In the genomic region with DNA sequence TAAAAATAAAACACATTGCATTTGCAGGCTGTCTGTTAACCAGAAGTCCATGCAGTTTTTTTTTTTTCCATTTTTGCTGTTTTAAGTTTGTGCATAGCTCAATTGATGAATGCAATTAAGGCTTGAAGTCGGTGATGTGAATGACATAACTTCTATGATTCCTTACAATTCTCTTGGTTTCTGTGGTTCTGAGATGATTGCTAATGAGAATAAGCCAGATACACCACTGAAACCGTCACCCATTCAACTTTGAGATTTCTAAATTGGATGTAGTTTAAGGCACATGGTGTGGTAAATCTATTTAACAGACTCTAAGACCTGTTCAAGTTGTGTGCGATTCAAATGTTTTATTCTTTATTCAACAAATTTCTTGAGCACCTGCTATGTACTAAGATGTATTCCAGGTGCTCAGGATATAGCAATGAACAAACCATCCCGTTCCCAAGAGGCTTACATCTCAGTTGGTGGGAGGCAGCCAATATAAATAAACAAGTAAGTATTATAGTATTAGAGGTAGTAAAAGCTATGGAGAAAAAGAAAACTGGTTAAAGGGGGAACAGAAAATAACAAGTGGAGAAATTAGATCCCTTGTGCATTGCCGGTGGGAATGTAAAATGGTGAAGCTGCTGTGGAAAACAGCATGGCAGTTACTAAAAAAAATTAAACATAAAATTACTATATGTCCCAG, we compare ENCODE assay signal across 19 cellular contexts. TPM values are rescaled to one million over a fixed set of nuclear protein-coding genes. Genes with fewer than 3 reads are reported as not detected.
A peak's percentile ranks its signal among the peaks of the same experiment; 100 is the strongest.
DNase-seq lines count a peak whose midpoint lies in the region; ATAC-seq, FAIRE-seq and TF ChIP-seq lines count a peak whose summit lies in the region.
"Had no signal": no experiment of that assay in that cellular context is flagged by ENCODE, and none has a peak within 500 bp of the region (broad histone marks: within the 10 kb centered on the region; RNA-seq: fewer than 3 reads in every experiment).

No MANE protein-coding gene starts in this region.

- H3K4me2 ChIP-seq in Loucy (ENCODE audit: low read depth, low read length, poor library complexity, severe bottlenecking), result peak overlapping the region; percentile 88
- peak overlapping the region; percentile 91; the same call in 1 of the 2 replicates for H3K4me2 ChIP-seq in GM12878 (ENCODE audit: control insufficient read depth, insufficient read depth)

- H3K27ac ChIP-seq in GM12878 (ENCODE audit: control insufficient read depth, insufficient read depth) (no peak overlapping the region), kidney (ENCODE audit: low read depth in 2 of 2, low read length in 2 of 2) (no peak overlapping the region)
- H3K27ac ChIP-seq: BLaER1 treated with 17β-estradiol and CSF1 and Interleukin-3, amounts not matched to agents 10 nM and 100 nM had no signal

- peaks cover 41% of the 10 kb centered on the region for H3K4me1 ChIP-seq in Loucy (ENCODE audit: insufficient read depth, low read length, poor library complexity, severe bottlenecking)
- peaks cover 14% of the 10 kb centered on the region for H3K4me1 ChIP-seq in GM12878 (ENCODE audit: control insufficient read depth, insufficient read depth, low read length)
- peaks cover 0 to 10% of the 10 kb centered on the region in 2 donors for H3K4me1 ChIP-seq in kidney (ENCODE audit: control insufficient read depth in 1 of 2, insufficient read depth in 1 of 2, low read depth in 1 of 2, low read length in 2 of 2)

- no peak for TF ChIP-seq CTCF in Loucy (conservative IDR thresholded peaks at IDR 0.05; ENCODE audit: low read length)
- no peak for TF ChIP-seq CTCF in GM12878 (IDR thresholded peaks at IDR 0.05 in 2 of 3, conservative IDR thresholded peaks at IDR 0.05 in 1 of 3; ENCODE audit: control insufficient read depth in 2 of 3, extremely low read depth in 1 of 3, insufficient read depth in 1 of 3, low read depth in 3 of 3, low read length in 3 of 3)
- TF ChIP-seq CTCF in nephron progenitor cell (IDR thresholded peaks at IDR 0.05), result no peak
- no peak for TF ChIP-seq CTCF in kidney (IDR thresholded peaks at IDR 0.05; ENCODE audit: borderline replicate concordance, extremely low read depth, insufficient read depth)

- DNase-seq in activated T-cell treated with anti-CD3 and anti-CD28 coated beads, Interleukin-2, amount 50 U/mL, for 4 hours, result no peak
- no peak for DNase-seq in activated T-cell treated with anti-CD3 and anti-CD28 coated beads for 4 hours
- no peak for DNase-seq in GM12878 (ENCODE audit: low read depth, low spot score)
- DNase-seq in nephron progenitor cell, result no peak
- DNase-seq in kidney, result no peak
- no peak for DNase-seq in NCI-H1092 treated with DMSO at 0.1 percent for 48 hours (lab: John Stamatoyannopoulos, UW)
- DNase-seq: 8988T, GF-D8, Karpas-422, MM.1S, NCI-H1105, NCI-H1694, NCI-H510A treated with DMSO at 0.1 percent for 48 hours had no signal

- CTCF ChIA-PET in GM12878 (lab: Yijun Ruan, JAX), result interaction anchor here (0.6 to 5.5 kb wide), 3 partner anchors 9 to 136 kb away, joined by 3 to 52 read pairs (median 3); no protein-coding TSS in a partner anchor

- H3K27me3 ChIP-seq in Loucy (ENCODE audit: insufficient read depth, low read length, poor library complexity, severe bottlenecking), result no peaks in the 10 kb centered on the region
- no peaks in the 10 kb centered on the region for H3K27me3 ChIP-seq in GM12878 (replicated peaks in 1 of 2; ENCODE audit: control insufficient read depth in 2 of 2, insufficient read depth in 2 of 2, low read length in 1 of 2)
- H3K27me3 ChIP-seq: BLaER1 treated with 17β-estradiol and CSF1 and Interleukin-3, amounts not matched to agents 10 nM and 100 nM had no signal

- H3K36me3 ChIP-seq in Loucy (ENCODE audit: insufficient read depth, low read length) (peaks cover 3% of the 10 kb centered on the region; the same call in 1 of the 2 replicates), GM12878 (ENCODE audit: control insufficient read depth in 2 of 2, insufficient read depth in 2 of 2, low read length in 1 of 2) (peaks cover 3 to 5% of the 10 kb centered on the region in 2 experiments), kidney (ENCODE audit: control insufficient read depth in 1 of 2, insufficient read depth in 2 of 2, low read length in 2 of 2) (no peaks in the 10 kb centered on the region)

- WGBS in GM12878 (ENCODE audit: insufficient coverage, insufficient replicate concordance, low lambda C conversion rate, missing lambda C conversion rate), result 57% methylated on average over 5 of the region's 5 CpGs

- no peak for TF ChIP-seq EP300 in GM12878 (IDR thresholded peaks at IDR 0.05; ENCODE audit: borderline replicate concordance in 1 of 2, control insufficient read depth in 1 of 2, low read depth in 2 of 2, low read length in 2 of 2)

- H3K27me3 Mint-ChIP-seq in activated T-cell treated with anti-CD3 and anti-CD28 coated beads, Interleukin-2, amount 50 U/mL, for 4 hours (ENCODE audit: low read depth), result no peaks in the 10 kb centered on the region
- no peaks in the 10 kb centered on the region for H3K27me3 Mint-ChIP-seq in nephron progenitor cell (ENCODE audit: low read depth, poor library complexity)

- peaks cover 28% of the 10 kb centered on the region for H3K36me3 Mint-ChIP-seq in activated T-cell treated with anti-CD3 and anti-CD28 coated beads, Interleukin-2, amount 50 U/mL, for 4 hours (ENCODE audit: insufficient read depth)
- H3K36me3 Mint-ChIP-seq in nephron progenitor cell (ENCODE audit: low read depth), result peaks cover 64% of the 10 kb centered on the region

- ATAC-seq in activated T-cell treated with anti-CD3 and anti-CD28 coated beads, Interleukin-2, amount 50 U/mL, for 4 hours, result no peak
- no peak for ATAC-seq in GM12878
- ATAC-seq in HG03039 (IDR thresholded peaks at IDR 0.05; ENCODE audit: unreplicated experiment), result no peak
- ATAC-seq: Panc1 had no signal

- no peak for FAIRE-seq in GM12878 (lab: Jason Lieb, UNC)
- FAIRE-seq in kidney (lab: Jason Lieb, UNC), result no peak
- FAIRE-seq: GM12892, H1 had no signal

- RAD21 ChIA-PET in GM12878 (lab: Charles Lee; ENCODE audit: unreplicated experiment), result interaction anchor here (0.7 to 6.1 kb wide), 2 partner anchors 10 to 70 kb away, joined by 3 to 128 read pairs; no protein-coding TSS in a partner anchor

- H3K9me3 ChIP-seq in Loucy (ENCODE audit: insufficient read depth, low read depth, low read length), result no peaks in the 10 kb centered on the region
- H3K9me3 ChIP-seq in GM12878 (replicated peaks; ENCODE audit: control insufficient read depth, insufficient read depth, low read length), result no peaks in the 10 kb centered on the region
- no peaks in the 10 kb centered on the region for H3K9me3 ChIP-seq in kidney (ENCODE audit: control insufficient read depth in 1 of 2, low read length in 2 of 2)
- H3K9me3 ChIP-seq: BLaER1 treated with 17β-estradiol and CSF1 and Interleukin-3, amounts not matched to agents 10 nM and 100 nM had no signal

- H3K9me2 ChIP-seq in Loucy (replicated peaks; ENCODE audit: low read depth, low read length), result no peaks in the 10 kb centered on the region

- POLR2A ChIA-PET in GM12878 (lab: Charles Lee), result interaction anchor here (7.7 kb wide), 1 partner anchor 10 kb away, joined by 132 read pairs; no protein-coding TSS in a partner anchor

- H2AFZ ChIP-seq in Loucy (ENCODE audit: low read length) (no peak overlapping the region), GM12878 (ENCODE audit: control insufficient read depth, low read depth, low read length) (no peak overlapping the region)

- no peak for TF ChIP-seq RAD21 in GM12878 (IDR thresholded peaks at IDR 0.05; ENCODE audit: insufficient read depth, low read depth, low read length)

- no peak for TF ChIP-seq POLR2A in GM12878 (IDR thresholded peaks at IDR 0.05; ENCODE audit: low read depth, low read length)

- no peaks in the 10 kb centered on the region for H3K9me3 Mint-ChIP-seq in activated T-cell treated with anti-CD3 and anti-CD28 coated beads, Interleukin-2, amount 50 U/mL, for 4 hours
- H3K9me3 Mint-ChIP-seq in nephron progenitor cell, result no peaks in the 10 kb centered on the region

- in situ Hi-C loops in GM12878 (cut with MboI), result no loop called here

- H3F3A ChIP-seq in Loucy (ENCODE audit: low read depth), result no peaks in the 10 kb centered on the region

- H3K79me2 ChIP-seq in Loucy (ENCODE audit: insufficient read depth, low read length) (peaks cover 76% of the 10 kb centered on the region), GM12878 (ENCODE audit: control insufficient read depth, insufficient read depth, low read length) (peaks cover 27% of the 10 kb centered on the region)

- H3K27ac Mint-ChIP-seq in nephron progenitor cell, result peak overlapping the region; percentile 34

- H3K9ac ChIP-seq in Loucy (ENCODE audit: low read depth, low read length, poor library complexity, severe bottlenecking) (peak overlapping the region; percentile 78), GM12878 (ENCODE audit: control insufficient read depth, insufficient read depth, low read length) (no peak overlapping the region), kidney (ENCODE audit: low read length in 2 of 2) (no peak overlapping the region)
- H3K9ac ChIP-seq: BLaER1 treated with 17β-estradiol and CSF1 and Interleukin-3, amounts not matched to agents 10 nM and 100 nM had no signal

- peaks cover 41% of the 10 kb centered on the region for H3K4me1 Mint-ChIP-seq in activated T-cell treated with anti-CD3 and anti-CD28 coated beads, Interleukin-2, amount 50 U/mL, for 4 hours (ENCODE audit: low read depth)
- peaks cover 72% of the 10 kb centered on the region for H3K4me1 Mint-ChIP-seq in nephron progenitor cell

- H3K4me3 ChIP-seq in Loucy (ENCODE audit: low read length, poor library complexity, severe bottlenecking) (peak overlapping the region; percentile 92), GM12878 (peak overlapping the region; percentile 84; the same call in 1 of the 2 replicates), kidney (ENCODE audit: low read length in 2 of 2) (no peak overlapping the region)
- H3K4me3 ChIP-seq: BLaER1 treated with 17β-estradiol and CSF1 and Interleukin-3, amounts not matched to agents 10 nM and 100 nM had no signal

- H3K4me3 Mint-ChIP-seq in activated T-cell treated with anti-CD3 and anti-CD28 coated beads, Interleukin-2, amount 50 U/mL, for 4 hours, result peak overlapping the region; percentile 52
- peak overlapping the region; percentile 97 for H3K4me3 Mint-ChIP-seq in nephron progenitor cell

- no TSS peak for BruUV-seq in GM12878 (replicated peaks; lab: Mats Ljungman, UMichigan)

- SMC1A ChIA-PET in GM12878 (lab: Charles Lee; ENCODE audit: uncharacterized antibody, unreplicated experiment), result interaction anchor here (0.8 to 8.4 kb wide), 5 partner anchors 10 to 91 kb away, joined by 3 to 180 read pairs (median 6); no protein-coding TSS in a partner anchor

- intact Hi-C loops in GM12878 (cut with micrococcal nuclease; ENCODE audit: unreplicated experiment), result no loop called here
- intact Hi-C loops in kidney (cut with DNase I), result no loop called here

- H4K20me1 ChIP-seq in Loucy (ENCODE audit: insufficient read depth, low read length, poor library complexity, severe bottlenecking), result no peaks in the 10 kb centered on the region
- H4K20me1 ChIP-seq in GM12878 (ENCODE audit: control insufficient read depth, insufficient read depth), result no peaks in the 10 kb centered on the region

RNA-seq across cellular contexts. Expression of a gene that starts 4.0 kb away (rescaled TPM):
- total RNA-seq in activated T-cell treated with anti-CD3 and anti-CD28 coated beads, Interleukin-2, amount 50 U/mL, for 4 hours, result 10 to 100 TPM; 59.0 to 92.3 (median 88.9) TPM
- 1,204 and 1,224 TPM in 2 replicates for total RNA-seq in GM12878 (2013; cell fraction: nucleolus; rRNA removed)
- total RNA-seq in GM12878 (2014; rRNA removed), result 37.8 and 41.3 TPM in 2 replicates
- 37.3 and 37.9 TPM in 2 replicates for total RNA-seq in GM12878 (2014; rRNA removed; fragmentation: Illumina TruSeq; extraction: Trizol)
- 42.9 and 46.0 TPM in 2 replicates for total RNA-seq in GM12878 (2021)
- 25.5 TPM for polyA plus RNA-seq in GM12878 (2011; ENCODE audit: low read depth)
- polyA plus RNA-seq in GM12878 (2011; rRNA removed), result 239 and 328 TPM in 2 replicates
- polyA plus RNA-seq in GM12878 (2011; cell fraction: cytosol; rRNA removed), result 102 and 126 TPM in 2 replicates
- polyA plus RNA-seq in GM12878 (2011; cell fraction: nucleus; rRNA removed), result 372 and 416 TPM in 2 replicates
- 18.1 and 31.8 TPM in 2 replicates for polyA plus RNA-seq in GM12878 (2012)
- polyA plus RNA-seq in GM12878 (2014; fragmentation: Illumina TruSeq; extraction: Trizol), result 30.4 and 39.1 TPM in 2 replicates
- 10 to 100 TPM; 12.2 to 12.6 TPM for polyA plus RNA-seq in GM12878 (2014; fragmentation: Nextera tagmentation; extraction: Ambion mirVana)
- 17.1 and 17.2 TPM in 2 replicates for polyA plus RNA-seq in GM12878 (2014; rRNA removed)
- polyA plus RNA-seq in GM12878 (2016; fragmentation: Nextera tagmentation; extraction: Ambion mirVana), result 10 to 100 TPM; 15.8 to 19.5 TPM
- polyA minus RNA-seq in GM12878 (2011; rRNA and poly(A)+ RNA removed), result 557 and 673 TPM in 2 replicates
- polyA minus RNA-seq in GM12878 (2011; cell fraction: cytosol; rRNA and poly(A)+ RNA removed), result 109 and 129 TPM in 2 replicates
- polyA minus RNA-seq in GM12878 (2011; cell fraction: nucleus; rRNA and poly(A)+ RNA removed), result 587 and 802 TPM in 2 replicates
- total RNA-seq in kidney, result 81.2 TPM
- 30.2 TPM for polyA plus RNA-seq in kidney (ENCODE audit: insufficient read depth, low read depth, low replicate concordance)

RNA-seq across cellular contexts. Expression of a gene that starts 30.1 kb away (rescaled TPM):
- 10 to 100 TPM in 1 of 3 donors, 1 to 10 TPM in 2; 7.5 to 10.4 (median 9.4) TPM for total RNA-seq in activated T-cell treated with anti-CD3 and anti-CD28 coated beads, Interleukin-2, amount 50 U/mL, for 4 hours
- 34.2 and 35.2 TPM in 2 replicates for total RNA-seq in GM12878 (2013; cell fraction: nucleolus; rRNA removed)
- total RNA-seq in GM12878 (2014; rRNA removed) (12.7 and 15.0 TPM in 2 replicates), GM12878 (2014; rRNA removed; fragmentation: Illumina TruSeq; extraction: Trizol) (7.6 and 8.1 TPM in 2 replicates), GM12878 (2021) (9.0 and 9.5 TPM in 2 replicates), kidney (50.1 TPM)
- polyA plus RNA-seq in GM12878 (2011; ENCODE audit: low read depth), result 4.4 TPM
- polyA plus RNA-seq in GM12878 (2011; rRNA removed) (4.6 TPM in 2 replicates), GM12878 (2014; fragmentation: Illumina TruSeq; extraction: Trizol) (6.0 and 7.4 TPM in 2 replicates), GM12878 (2014; fragmentation: Nextera tagmentation; extraction: Ambion mirVana) (1 to 10 TPM; 3.2 to 3.5 TPM), GM12878 (2014; rRNA removed) (7.1 and 10.8 TPM in 2 replicates), GM12878 (2016; fragmentation: Nextera tagmentation; extraction: Ambion mirVana) (10 to 100 TPM; 13.7 to 14.3 TPM), kidney (ENCODE audit: insufficient read depth, low read depth, low replicate concordance) (50.6 TPM)
- polyA plus RNA-seq in GM12878 (2011; cell fraction: cytosol; rRNA removed), result 4.1 and 5.4 TPM in 2 replicates
- 3.3 and 4.2 TPM in 2 replicates for polyA plus RNA-seq in GM12878 (2011; cell fraction: nucleus; rRNA removed)
- polyA plus RNA-seq in GM12878 (2012), result 5.4 and 6.0 TPM in 2 replicates
- polyA minus RNA-seq in GM12878 (2011; rRNA and poly(A)+ RNA removed), result 6.6 and 7.8 TPM in 2 replicates
- polyA minus RNA-seq in GM12878 (2011; cell fraction: cytosol; rRNA and poly(A)+ RNA removed), result 1.5 and 2.8 TPM in 2 replicates
- 9.2 and 18.7 TPM in 2 replicates for polyA minus RNA-seq in GM12878 (2011; cell fraction: nucleus; rRNA and poly(A)+ RNA removed)

Comparison
In these comparisons a context has a peak if more than half of its experiments do, and no peak if none do; other contexts are left out.
1. H3K4me3 ChIP-seq: peak in Loucy (single experiment) and GM12878 (single experiment); none in kidney (0 of 2).